In the genomic region with DNA sequence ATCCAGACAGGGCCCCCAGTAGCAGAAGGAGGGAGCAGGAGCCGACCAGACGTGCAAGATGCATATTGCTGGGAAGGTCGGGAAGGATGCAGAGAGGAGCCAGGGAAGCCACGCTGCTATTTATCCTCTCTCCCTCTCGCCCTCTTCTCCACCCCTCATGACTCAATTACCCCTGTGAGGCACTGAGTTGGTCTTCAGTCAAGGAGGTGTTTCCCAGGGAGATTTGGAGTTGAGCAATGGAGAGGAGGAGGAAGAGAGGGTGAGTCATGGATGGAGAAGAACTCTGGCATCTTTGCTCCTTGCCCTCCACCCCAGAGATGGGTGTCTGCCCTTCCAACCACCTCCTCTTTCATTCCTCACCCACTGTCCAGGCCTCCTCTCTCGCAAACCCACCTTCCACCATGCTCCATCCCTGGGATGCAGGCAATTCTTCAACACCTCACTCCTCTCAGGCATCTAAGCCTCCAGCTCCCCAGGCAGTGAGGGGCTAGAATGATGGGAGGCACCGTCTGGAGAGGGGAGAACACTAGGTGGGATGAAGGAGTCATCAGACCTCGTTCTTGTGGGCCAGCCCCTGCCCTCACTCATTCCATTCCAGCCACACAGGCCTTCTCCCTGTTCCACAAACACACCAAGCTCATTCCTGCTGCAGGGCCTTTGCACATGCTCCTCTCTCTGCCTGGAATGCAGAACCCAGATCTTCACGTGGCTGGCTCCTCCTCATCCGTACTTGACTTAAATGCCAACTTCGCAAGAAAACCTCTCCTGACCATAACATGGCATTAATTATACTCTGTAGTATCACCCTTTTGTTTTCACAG, we compare ENCODE assay signal across 17 cellular contexts. TPM values are rescaled to one million over a fixed set of nuclear protein-coding genes. Genes with fewer than 3 reads are reported as not detected.
DNase-seq lines count a peak whose midpoint lies in the region; ATAC-seq and TF ChIP-seq lines count a peak whose summit lies in the region.
"Had no signal": no experiment of that assay in that cellular context is flagged by ENCODE, and none has a peak within 500 bp of the region (broad histone marks: within the 10 kb centered on the region; RNA-seq: fewer than 3 reads in every experiment).

TSS of gene SBSN (minus strand) at position 94 of the 821 bp plus-strand sequence. CDS start at position 64, 30 bp downstream.

- TF ChIP-seq CTCF in HFFc6 (IDR thresholded peaks at IDR 0.05) (no peak), cardiac fibroblast (IDR thresholded peaks at IDR 0.05; ENCODE audit: low read depth, low read length) (no peak), left lung (IDR thresholded peaks at IDR 0.05) (no peak), progenitor cell of endocrine pancreas (IDR thresholded peaks at IDR 0.05; ENCODE audit: unreplicated experiment) (no peak)

- H3K9me3 Mint-ChIP-seq in HFFc6 (no peaks in the 10 kb centered on the region), progenitor cell of endocrine pancreas (ENCODE audit: low read depth) (no peaks in the 10 kb centered on the region)

- peaks cover 15% of the 10 kb centered on the region for H3K4me1 Mint-ChIP-seq in HFFc6 (ENCODE audit: low read depth)
- peaks cover 12% of the 10 kb centered on the region for H3K4me1 Mint-ChIP-seq in progenitor cell of endocrine pancreas (ENCODE audit: low read depth)

- peak; percentile 17 for ATAC-seq in left lung
- ATAC-seq in GM21786 (IDR thresholded peaks at IDR 0.05; ENCODE audit: unreplicated experiment): no peak
- no peak for ATAC-seq in HG03095 (IDR thresholded peaks at IDR 0.05; ENCODE audit: unreplicated experiment)
- no peak for ATAC-seq in GM21529 (IDR thresholded peaks at IDR 0.05; ENCODE audit: unreplicated experiment)
- ATAC-seq: HCT116, T-helper 17 cell had no signal

- H3K27me3 Mint-ChIP-seq in HFFc6 (ENCODE audit: insufficient read depth): peaks cover 28% of the 10 kb centered on the region
- peaks cover 47% of the 10 kb centered on the region for H3K27me3 Mint-ChIP-seq in progenitor cell of endocrine pancreas

- H3K4me3 Mint-ChIP-seq in HFFc6: no peak within 1 kb of the TSS
- H3K4me3 Mint-ChIP-seq in progenitor cell of endocrine pancreas (ENCODE audit: low read depth): no peak within 1 kb of the TSS
- H3K4me3 Mint-ChIP-seq: T-helper 17 cell had no signal

- no peak within 1 kb of the TSS; the same call in 1 of the 2 replicates for H3K27ac Mint-ChIP-seq in HFFc6
- H3K27ac Mint-ChIP-seq in progenitor cell of endocrine pancreas: no peak within 1 kb of the TSS
- H3K27ac Mint-ChIP-seq: T-helper 17 cell had no signal

- no peaks in the 10 kb centered on the region for H3K36me3 ChIP-seq in left lung
- H3K36me3 ChIP-seq: neutrophil, transverse colon had no signal

- no peaks in the 10 kb centered on the region for H3K9me3 ChIP-seq in left lung
- H3K9me3 ChIP-seq: neutrophil, transverse colon had no signal

- H3K4me3 ChIP-seq in cardiac fibroblast (replicated peaks in 1 of 2; ENCODE audit: low read depth in 2 of 2, low read length in 2 of 2): no peak within 1 kb of the TSS
- H3K4me3 ChIP-seq in left lung: no peak within 1 kb of the TSS
- H3K4me3 ChIP-seq: lung, transverse colon had no signal

- DNase-seq in AG08395 (ENCODE audit: low spot score) (peak; percentile 84), HFFc6 (peak; percentile 72), cardiac fibroblast (ENCODE audit: low read depth in 2 of 2) (peak; percentile 79 to 84), left lung (no peak), progenitor cell of endocrine pancreas (ENCODE audit: low spot score, unreplicated experiment) (no peak)
- DNase-seq: activated CD4-positive, alpha-beta T cell treated with anti-CD3 and anti-CD28 coated beads for 48 hours; activated T-cell treated with anti-CD3 and anti-CD28 coated beads, Interleukin-2, amount 50 U/mL, for 48 hours; anterior cingulate cortex; NCI-H510A; T-helper 17 cell; transverse colon had no signal

- intact Hi-C loops in left lung (cut with DNase I): no loop called here

- peaks cover 0 to 94% of the 10 kb centered on the region in 2 donors for H3K27me3 ChIP-seq in left lung

- H3K27ac ChIP-seq in left lung: no peak within 1 kb of the TSS
- H3K27ac ChIP-seq: neutrophil, transverse colon had no signal

- H3K36me3 Mint-ChIP-seq in HFFc6 (ENCODE audit: low read depth) (no peaks in the 10 kb centered on the region), progenitor cell of endocrine pancreas (ENCODE audit: insufficient read depth) (no peaks in the 10 kb centered on the region)

- H3K4me1 ChIP-seq in left lung: peaks cover 0 to 4% of the 10 kb centered on the region in 2 donors

RNA-seq across cellular contexts. Expression of gene SBSN, which starts in this region (rescaled TPM):
- total RNA-seq in HFFc6 (2021; fragmentation: NEBNext Ultra II Directional; extraction: Animal tissue kit (Norgen Biotek cat#: 25700)): 1 to 10 TPM; 1.6 to 3.3 (median 2.0) TPM
- total RNA-seq in left lung (under 1 TPM in 1 of 2 donors, not detected in 1; 0.20 TPM), progenitor cell of endocrine pancreas (0.16 and 0.24 TPM in 2 replicates)
- total RNA-seq: T-helper 17 cell, transverse colon had no signal

Comparison
In these comparisons a context has a peak if more than half of its experiments do, and no peak if none do; other contexts are left out.
1. Peak in ATAC-seq in left lung; RNA of the gene not detected or under 1 TPM.
2. DNase-seq: peak in AG08395 (single experiment), HFFc6 (single experiment) and cardiac fibroblast (2 of 2); none in left lung (0 of 2) and progenitor cell of endocrine pancreas (single experiment).